Comparison of ENCODE assay signal across 8 cellular contexts in the genomic region with DNA sequence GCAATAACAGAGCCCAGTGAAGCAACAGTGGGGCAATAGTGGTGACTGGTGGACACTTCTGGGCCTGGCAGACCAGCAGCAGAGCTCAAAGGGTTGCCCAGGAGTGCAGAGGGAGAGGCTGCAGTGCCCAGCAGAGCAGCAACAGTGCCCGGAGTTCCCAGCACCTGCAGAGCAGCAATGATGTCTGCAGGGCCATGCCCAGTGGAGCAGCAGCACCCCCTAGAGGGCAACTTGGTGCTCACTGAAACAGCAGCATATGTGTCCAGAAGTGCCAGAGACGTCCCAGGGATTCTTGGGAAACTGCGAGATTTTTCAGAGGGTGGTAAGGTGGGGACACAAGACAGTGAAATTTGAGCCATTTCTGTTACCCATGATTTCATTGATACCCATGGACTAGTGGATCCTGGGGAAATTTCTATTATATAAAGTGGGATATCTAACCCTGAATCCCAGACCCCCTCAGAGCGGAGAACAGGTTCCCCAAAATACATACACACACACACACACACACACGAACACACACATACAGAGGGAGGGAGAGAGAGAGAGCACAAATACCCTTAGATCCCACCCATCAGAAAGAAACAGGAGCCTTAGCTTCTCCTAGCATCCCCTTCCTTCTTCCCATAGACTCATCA.
DNase-seq lines count a peak whose midpoint lies in the region; ATAC-seq and TF ChIP-seq lines count a peak whose summit lies in the region.

No MANE protein-coding gene starts in this region.

- H3K36me3 ChIP-seq in breast epithelium: no peaks in the 10 kb centered on the region

- H3K4me1 ChIP-seq in breast epithelium: no peaks in the 10 kb centered on the region

- DNase-seq in activated CD4-positive, CD25-positive, alpha-beta regulatory T cell treated with anti-CD3 and anti-CD28 coated beads, Interleukin-2, amount 50 U/mL, for 72 hours: peak; percentile 63
- DNase-seq in NCI-H1105 treated with DMSO at 0.1 percent for 48 hours (lab: John Stamatoyannopoulos, UW): peak; percentile 71
- DNase-seq in T-cell: peak in 22 of 34 experiments; percentile 2 to 31 (median 15)
- DNase-seq in breast epithelium (ENCODE audit: low spot score in 2 of 2): peak; percentile 17 to 69
- peak; percentile 75 for DNase-seq in kidney tubule cell (ENCODE audit: low spot score)
- DNase-seq in stimulated activated CD4-positive, alpha-beta T cell treated with anti-CD3 and anti-CD28 coated beads, TNF-alpha, amount 100 ng/mL, for 48 hours (ENCODE audit: low read depth in 3 of 3): peak; percentile 31 to 48 (median 48)

- H3K9me3 ChIP-seq in breast epithelium: no peaks in the 10 kb centered on the region

- H3K4me1 Mint-ChIP-seq in T-cell: no peaks in the 10 kb centered on the region

- no peak overlapping the region for H3K4me3 Mint-ChIP-seq in T-cell

- H3K27me3 ChIP-seq in breast epithelium: peaks cover 0 to 7% of the 10 kb centered on the region in 2 donors

- H3K4me3 ChIP-seq in breast epithelium: no peak overlapping the region

- intact Hi-C loops in breast epithelium (cut with DNase I; ENCODE audit: low total_unique reads): no loop called here

- POLR2A ChIA-PET in T-cell (lab: Charles Lee): no interaction called here

- no peaks in the 10 kb centered on the region for H3K9me3 Mint-ChIP-seq in T-cell

- TF ChIP-seq POLR2A in breast epithelium (IDR thresholded peaks at IDR 0.05): no peak

- no peak overlapping the region for H3K27ac Mint-ChIP-seq in T-cell

- TF ChIP-seq CTCF in breast epithelium (IDR thresholded peaks at IDR 0.05): peak; percentile 15 to 56 (median 55)

- ATAC-seq in activated CD4-positive, CD25-positive, alpha-beta regulatory T cell treated with anti-CD3 and anti-CD28 coated beads, Interleukin-2, amount 50 U/mL, for 24 hours: no peak
- ATAC-seq in T-cell (replicated peaks in 1 of 4) (peak in 1 of 4 experiments; percentile 20), HG02938 (IDR thresholded peaks at IDR 0.05; ENCODE audit: unreplicated experiment) (no peak)

- H3K27ac ChIP-seq in breast epithelium: no peak overlapping the region

- H3K27me3 Mint-ChIP-seq in T-cell: peaks cover 13 to 23% of the 10 kb centered on the region in 2 donors

- H3K36me3 Mint-ChIP-seq in T-cell: no peaks in the 10 kb centered on the region

- CTCF ChIA-PET in T-cell (lab: Charles Lee): interaction anchor here in 1 of 2 donors (0.5 kb wide), 1 partner anchor 920 kb away, joined by 3 read pairs; no protein-coding TSS in a partner anchor

Comparison
In these comparisons a context has a peak if more than half of its experiments do, and no peak if none do; other contexts are left out.
1. DNase-seq: peak in every context shown above with its lines; median percentile 75 in kidney tubule cell; 71 in NCI-H1105 treated with DMSO at 0.1 percent for 48 hours; 63 in activated CD4-positive, CD25-positive, alpha-beta regulatory T cell treated with anti-CD3 and anti-CD28 coated beads, Interleukin-2, amount 50 U/mL, for 72 hours; 48 in stimulated activated CD4-positive, alpha-beta T cell treated with anti-CD3 and anti-CD28 coated beads, TNF-alpha, amount 100 ng/mL, for 48 hours; 43 in breast epithelium; 15 in T-cell.